8 cellular contexts compared by ENCODE assay signal in genomic region chr14:75295061-75295461, GRCh38. TPM values are rescaled to one million over a fixed set of nuclear protein-coding genes. Genes with fewer than 3 reads are reported as not detected.
A peak's percentile ranks its signal among the peaks of the same experiment; 100 is the strongest.
DNase-seq lines count a peak whose midpoint lies in the region; ATAC-seq and TF ChIP-seq lines count a peak whose summit lies in the region.

No MANE protein-coding gene starts in this region.

- H3K27me3 ChIP-seq in MM.1S (replicated peaks; ENCODE audit: insufficient read depth, low read length) (no peaks in the 10 kb centered on the region), iPS DF 6.9 (ENCODE audit: control insufficient read depth, insufficient read depth, low read length) (no peaks in the 10 kb centered on the region), psoas muscle (ENCODE audit: insufficient read depth in 3 of 3, low read length in 2 of 3) (no peaks in the 10 kb centered on the region)

- peak overlapping the region; percentile 96 for H3K4me2 ChIP-seq in MM.1S (ENCODE audit: low read depth, low read length)

- ATAC-seq in psoas muscle (peak; percentile 33 to 63 (median 42)), HG02973 (IDR thresholded peaks at IDR 0.05; ENCODE audit: unreplicated experiment) (no peak)

- no peaks in the 10 kb centered on the region for H3K79me2 ChIP-seq in MM.1S (ENCODE audit: low read length)

- 0 out of 2 replicates have a peak, but pooled peaks cover 4% of the 10 kb centered on the region for H3F3A ChIP-seq in MM.1S (ENCODE audit: insufficient read depth, low read length)

- H3K4me3 ChIP-seq in MM.1S (ENCODE audit: low read length) (peak overlapping the region; percentile 68), iPS DF 6.9 (ENCODE audit: low read length) (peak overlapping the region; percentile 46; the same call in 1 of the 2 replicates), psoas muscle (peak overlapping the region; percentile 85)

- H3K9me3 ChIP-seq in MM.1S (replicated peaks; ENCODE audit: insufficient read depth, low read length) (no peaks in the 10 kb centered on the region), iPS DF 6.9 (ENCODE audit: control insufficient read depth, insufficient read depth, low read length) (no peaks in the 10 kb centered on the region), psoas muscle (no peaks in the 10 kb centered on the region)

- no CpG with 5 or more reads among the region's 18 CpGs for WGBS in iPS DF 6.9 (ENCODE audit: insufficient coverage, insufficient read length)
- 4 to 11% (median 4%) methylated on average over 18 of the region's 18 CpGs for WGBS in psoas muscle, 3 donors

- H3K27ac ChIP-seq in MM.1S (ENCODE audit: low read length), result peak overlapping the region; percentile 23; the same call in 1 of the 2 replicates
- H3K27ac ChIP-seq in iPS DF 6.9 (ENCODE audit: low read length), result no peak overlapping the region
- peak overlapping the region; percentile 95 for H3K27ac ChIP-seq in psoas muscle

- H3K9ac ChIP-seq in MM.1S (ENCODE audit: low read length), result peak overlapping the region; percentile 85

- DNase-seq in EH (ENCODE audit: low read depth) (peak; percentile 87), MM.1S (no peak), astrocyte of the hippocampus (ENCODE audit: low read depth, low spot score) (peak; percentile 86), iPS DF 6.9 (ENCODE audit: low read depth, low spot score) (no peak), psoas muscle (peak; percentile 65 to 77), KBM-7 (no peak), NCI-H1048 (lab: John Stamatoyannopoulos, UW) (no peak)

- peak overlapping the region; percentile 65 for H2AFZ ChIP-seq in MM.1S (ENCODE audit: low read length)

- H3K36me3 ChIP-seq in MM.1S (replicated peaks; ENCODE audit: insufficient read depth, low read length), result no peaks in the 10 kb centered on the region
- H3K36me3 ChIP-seq in iPS DF 6.9 (ENCODE audit: control insufficient read depth, insufficient read depth, low read length), result no peaks in the 10 kb centered on the region
- no peaks in the 10 kb centered on the region for H3K36me3 ChIP-seq in psoas muscle (ENCODE audit: insufficient read depth in 1 of 2, low read depth in 1 of 2)

- H4K20me1 ChIP-seq in MM.1S (ENCODE audit: insufficient read depth, low read length), result no peaks in the 10 kb centered on the region

- in situ Hi-C loops in KBM-7 (cut with MboI; ENCODE audit: low pct_unique_long_range_greater_than_20kb, low sequenced_read_pairs), result loop anchor here (10.0 kb wide), 1 partner anchor 150 kb away; no protein-coding TSS in a partner anchor

- intact Hi-C loops in psoas muscle (cut with DNase I), result loop anchor here (5.0 to 10.0 kb wide), 2 partner anchors 50 to 58 kb away; no protein-coding TSS in a partner anchor

- H3K4me1 ChIP-seq in MM.1S (ENCODE audit: low read length), result no peaks in the 10 kb centered on the region
- H3K4me1 ChIP-seq in iPS DF 6.9 (ENCODE audit: control insufficient read depth, insufficient read depth, low read length), result peaks cover 1% of the 10 kb centered on the region; the same call in 1 of the 2 replicates
- peaks cover 10% of the 10 kb centered on the region for H3K4me1 ChIP-seq in psoas muscle

- TF ChIP-seq CTCF in MM.1S (IDR thresholded peaks at IDR 0.05; ENCODE audit: low read length), result no peak
- TF ChIP-seq CTCF in psoas muscle (IDR thresholded peaks at IDR 0.05), result no peak

- no peaks in the 10 kb centered on the region for H3K9me2 ChIP-seq in MM.1S (replicated peaks; ENCODE audit: insufficient read depth, low read length)

RNA-seq across cellular contexts. Expression of gene FOS, which starts 16.4 kb away (rescaled TPM):
- 100 to 1,000 TPM in 2 of 4 donors, 10 to 100 TPM in 2; 20.7 to 279 (median 95.1) TPM for total RNA-seq in psoas muscle
- 10 to 100 TPM; 15.5 to 51.0 (median 33.8) TPM for polyA plus RNA-seq in psoas muscle

Comparison
In these comparisons a context has a peak if more than half of its experiments do, and no peak if none do; other contexts are left out.
1. DNase-seq: peak in EH (single experiment), astrocyte of the hippocampus (single experiment) and psoas muscle (2 of 2); none in MM.1S (single experiment), iPS DF 6.9 (single experiment), KBM-7 (single experiment) and NCI-H1048 (single experiment).
2. Peak in every context shown above with its lines, with median percentiles within 50 percentile points of each other: H3K4me3 ChIP-seq.